In genomic region chr19:45424191-45425058, GRCh38 we compare ENCODE assay signal across 8 cellular contexts. TPM values are rescaled to one million over a fixed set of nuclear protein-coding genes. Genes with fewer than 3 reads are reported as not detected.
DNase-seq lines count a peak whose midpoint lies in the region; ATAC-seq and TF ChIP-seq lines count a peak whose summit lies in the region.

No MANE protein-coding gene starts in this region.

- H3K9me3 ChIP-seq in WERI-Rb-1 (ENCODE audit: severe bottlenecking) (no peaks in the 10 kb centered on the region), muscle layer of colon (ENCODE audit: low read length) (no peaks in the 10 kb centered on the region), upper lobe of left lung (no peaks in the 10 kb centered on the region)

- peak overlapping the region; percentile 60 for H3K9ac ChIP-seq in muscle layer of colon (ENCODE audit: low read length)

- 14% methylated on average over 22 to 24 of the region's 24 CpGs for WGBS in upper lobe of left lung, 2 donors

- H3K27me3 ChIP-seq in WERI-Rb-1 (ENCODE audit: insufficient read depth, low read depth, severe bottlenecking): no peaks in the 10 kb centered on the region
- no peaks in the 10 kb centered on the region for H3K27me3 ChIP-seq in muscle layer of colon (ENCODE audit: control insufficient read depth in 1 of 2, insufficient read depth in 2 of 2, low read length in 2 of 2)
- H3K27me3 ChIP-seq in upper lobe of left lung: no peaks in the 10 kb centered on the region

- TF ChIP-seq EP300 in upper lobe of left lung (IDR thresholded peaks at IDR 0.05): peak in 3 of 4 donors; percentile 30 to 83 (median 81)

- peak in 1 of 4 donors; percentile 26 for TF ChIP-seq POLR2A in upper lobe of left lung (IDR thresholded peaks at IDR 0.05)

- H3K4me3 ChIP-seq in WERI-Rb-1 (ENCODE audit: low read depth, low read length) (peak overlapping the region; percentile 69), epithelial cell of proximal tubule (ENCODE audit: low read depth, low read length) (peak overlapping the region; percentile 87), muscle layer of colon (ENCODE audit: low read depth in 1 of 2, low read length in 2 of 2) (peak overlapping the region; percentile 77 to 81), upper lobe of left lung (peak overlapping the region; percentile 47 to 69 (median 64))

- ATAC-seq in upper lobe of left lung (ENCODE audit: low FRiP score in 2 of 2): peak; percentile 68 to 81

- H3K36me3 ChIP-seq in WERI-Rb-1: peaks cover 9% of the 10 kb centered on the region
- peaks cover 9% of the 10 kb centered on the region for H3K36me3 ChIP-seq in muscle layer of colon (ENCODE audit: insufficient read depth, low read length)
- H3K36me3 ChIP-seq in upper lobe of left lung: peaks cover 2 to 18% (median 12%) of the 10 kb centered on the region in 4 donors

- DNase-seq in 8988T (peak; percentile 60), GM04503 (ENCODE audit: low read depth) (peak; percentile 80), M059J (ENCODE audit: low read depth) (peak; percentile 96), WERI-Rb-1 (peak; percentile 40), epithelial cell of proximal tubule (ENCODE audit: low read depth) (peak; percentile 66), upper lobe of left lung (peak; percentile 68 to 84), NCI-H2107 (lab: John Stamatoyannopoulos, UW) (no peak)

- no peak for TF ChIP-seq CTCF in WERI-Rb-1 (IDR thresholded peaks at IDR 0.05; ENCODE audit: low read depth, low read length)
- no peak for TF ChIP-seq CTCF in epithelial cell of proximal tubule (conservative IDR thresholded peaks at IDR 0.05; ENCODE audit: low read depth, low read length)
- no peak for TF ChIP-seq CTCF in upper lobe of left lung (IDR thresholded peaks at IDR 0.05)

- peak overlapping the region; percentile 76 for H3K27ac ChIP-seq in WERI-Rb-1
- peak overlapping the region; percentile 93 for H3K27ac ChIP-seq in muscle layer of colon (ENCODE audit: low read depth, low read length)
- peak overlapping the region; percentile 86 to 94 (median 92) for H3K27ac ChIP-seq in upper lobe of left lung

- H3K4me1 ChIP-seq in muscle layer of colon (ENCODE audit: insufficient read depth, low read length) (peaks cover 11% of the 10 kb centered on the region), upper lobe of left lung (peaks cover 38 to 65% (median 49%) of the 10 kb centered on the region in 4 donors)

RNA-seq across cellular contexts. Expression of gene ERCC1, which starts 0.7 kb away (rescaled TPM):
- 78.1 and 87.7 TPM in 2 replicates for total RNA-seq in M059J (2014; rRNA removed; shearing (Covaris generic))
- total RNA-seq in epithelial cell of proximal tubule (66.6 and 71.6 TPM in 2 replicates), upper lobe of left lung (100 to 1,000 TPM in 1 of 6 donors, 10 to 100 TPM in 5; 53.7 to 102 (median 76.2) TPM)

RNA-seq across cellular contexts. Expression of gene POLR1G, which starts 18.0 kb away (rescaled TPM):
- 11.1 and 13.4 TPM in 2 replicates for total RNA-seq in M059J (2014; rRNA removed; shearing (Covaris generic))
- total RNA-seq in epithelial cell of proximal tubule (14.5 and 30.7 TPM in 2 replicates), upper lobe of left lung (1 to 10 TPM; 1.0 to 7.7 (median 5.8) TPM)

RNA-seq across cellular contexts. Expression of gene PPP1R13L, which starts 19.6 kb away (rescaled TPM):
- total RNA-seq in M059J (2014; rRNA removed; shearing (Covaris generic)): 2.9 and 7.4 TPM in 2 replicates
- total RNA-seq in epithelial cell of proximal tubule: 15.2 and 16.8 TPM in 2 replicates
- 10 to 100 TPM; 27.8 to 76.2 (median 57.5) TPM for total RNA-seq in upper lobe of left lung

RNA-seq across cellular contexts. Expression of gene FOSB, which starts 43.4 kb away (rescaled TPM):
- 4.3 and 5.5 TPM in 2 replicates for total RNA-seq in M059J (2014; rRNA removed; shearing (Covaris generic))
- total RNA-seq in epithelial cell of proximal tubule: 0.65 and 3.4 TPM in 2 replicates
- total RNA-seq in upper lobe of left lung: 100 to 1,000 TPM in 2 of 6 donors, 10 to 100 TPM in 2, 1 to 10 TPM in 1, not detected in 1; 8.8 to 152 (median 94.9) TPM

RNA-seq across cellular contexts. Expression of gene ERCC2, which starts 54.1 kb away (rescaled TPM):
- 30.6 and 51.7 TPM in 2 replicates for total RNA-seq in M059J (2014; rRNA removed; shearing (Covaris generic))
- total RNA-seq in epithelial cell of proximal tubule (32.2 and 34.8 TPM in 2 replicates), upper lobe of left lung (10 to 100 TPM in 5 of 6 donors, 1 to 10 TPM in 1; 7.4 to 19.1 (median 13.0) TPM)
